Comparison of ENCODE assay signal across 1 cellular context in genomic region chr1:109639063-109639840, GRCh38.
TF ChIP-seq lines count a peak whose summit lies in the region.

No MANE protein-coding gene starts in this region.

TF ChIP-seq in IMR-90, 13 proteins besides CTCF, POLR2A, EP300 and RAD21 (continued from another document):
- no peak for TF ChIP-seq ELK1 (IDR thresholded peaks at IDR 0.05; ENCODE audit: borderline replicate concordance, low read depth, low read length)
- no peak for TF ChIP-seq CHD1 (IDR thresholded peaks at IDR 0.05; ENCODE audit: low read depth, low read length)
